ENCODE assay signal across 8 cellular contexts in the genomic region with DNA sequence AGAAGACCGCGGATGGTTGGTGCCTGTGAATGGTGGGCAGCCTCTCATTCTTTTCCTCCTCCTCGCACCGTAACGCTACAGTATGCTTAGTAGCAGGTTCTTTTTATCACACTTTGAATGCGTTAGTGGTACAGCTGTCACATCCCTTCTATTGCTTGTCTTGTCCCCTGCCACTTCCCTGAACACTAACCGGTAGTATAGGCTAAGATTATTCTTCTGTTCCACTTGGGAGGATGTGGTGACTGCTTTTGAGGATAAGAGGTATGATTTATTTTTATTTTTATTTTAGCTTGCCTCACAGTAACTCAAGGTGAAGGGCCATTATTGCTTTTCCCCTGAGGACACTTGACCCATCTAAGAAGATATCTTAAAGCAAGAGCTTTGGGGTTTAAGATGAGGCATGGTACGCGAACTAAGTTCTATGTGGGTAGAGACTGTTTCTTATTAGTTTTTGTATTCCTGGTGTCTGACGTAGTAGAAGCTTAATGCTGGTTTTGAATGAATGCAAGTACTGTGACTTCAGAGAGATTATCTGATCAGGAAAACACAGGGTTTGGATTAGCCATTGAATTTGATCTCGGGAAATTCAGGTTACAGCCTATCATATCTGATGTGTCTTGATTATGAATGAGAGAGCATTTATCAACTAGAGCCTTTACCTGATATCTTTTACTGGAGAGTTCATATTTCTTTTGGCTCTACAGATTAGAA.
DNase-seq lines count a peak whose midpoint lies in the region; ATAC-seq, FAIRE-seq and TF ChIP-seq lines count a peak whose summit lies in the region.

No MANE protein-coding gene starts in this region.

- H3K36me3 Mint-ChIP-seq in effector memory CD8-positive, alpha-beta T cell (ENCODE audit: insufficient read depth): no peaks in the 10 kb centered on the region
- no peaks in the 10 kb centered on the region for H3K36me3 Mint-ChIP-seq in nephron (ENCODE audit: low read depth)

- H3K4me3 Mint-ChIP-seq in effector memory CD8-positive, alpha-beta T cell: peak overlapping the region; percentile 88 to 93
- H3K4me3 Mint-ChIP-seq in nephron: peak overlapping the region; percentile 92 to 97 (median 93)

- DNase-seq in GM12865 (ENCODE audit: low read depth): no peak
- no peak for DNase-seq in NT2/D1 (ENCODE audit: low read depth, low spot score)
- peak in 1 of 3 experiments; percentile 27 for DNase-seq in effector memory CD8-positive, alpha-beta T cell
- no peak for DNase-seq in NCI-H1930 (lab: John Stamatoyannopoulos, UW)
- DNase-seq in SHP77 (lab: John Stamatoyannopoulos, UW): no peak
- no peak for DNase-seq in urothelium cell line (ENCODE audit: low spot score)
- no peak for DNase-seq in NCI-H128 (lab: John Stamatoyannopoulos, UW; ENCODE audit: unreplicated experiment)

- H3K27me3 Mint-ChIP-seq in effector memory CD8-positive, alpha-beta T cell: no peaks in the 10 kb centered on the region
- no peaks in the 10 kb centered on the region for H3K27me3 Mint-ChIP-seq in nephron (ENCODE audit: low read depth)

- FAIRE-seq in urothelium cell line (lab: Jason Lieb, UNC): no peak

- 0 out of 2 replicates have a peak, but pooled peaks cover 2% of the 10 kb centered on the region for H3K9me3 ChIP-seq in NT2/D1 (ENCODE audit: insufficient read depth, low read length)

- peaks cover 5% of the 10 kb centered on the region for H3K27me3 ChIP-seq in NT2/D1 (ENCODE audit: insufficient read depth, insufficient read length)

- peaks cover 10 to 12% of the 10 kb centered on the region in 2 donors for H3K4me1 Mint-ChIP-seq in effector memory CD8-positive, alpha-beta T cell (ENCODE audit: low read depth in 2 of 2)
- H3K4me1 Mint-ChIP-seq in nephron: peaks cover 24% of the 10 kb centered on the region

- peak overlapping the region; percentile 94 for H3K9ac ChIP-seq in NT2/D1 (ENCODE audit: insufficient read length, low read depth)

- H3K9me3 Mint-ChIP-seq in effector memory CD8-positive, alpha-beta T cell: no peaks in the 10 kb centered on the region
- no peaks in the 10 kb centered on the region for H3K9me3 Mint-ChIP-seq in nephron

- H3K4me3 ChIP-seq in GM12865 (ENCODE audit: low read depth, low read length) (peak overlapping the region; percentile 69), NT2/D1 (ENCODE audit: insufficient read length, low read depth) (peak overlapping the region; percentile 94)

- peak; percentile 60 for ATAC-seq in effector memory CD8-positive, alpha-beta T cell (replicated peaks)

- no peaks in the 10 kb centered on the region for H3K36me3 ChIP-seq in NT2/D1 (ENCODE audit: insufficient read depth, insufficient read length, low read length)

- peak overlapping the region in 1 of 2 donors; percentile 85 for H3K27ac Mint-ChIP-seq in effector memory CD8-positive, alpha-beta T cell
- H3K27ac Mint-ChIP-seq in nephron: peak overlapping the region; percentile 46 to 96 (median 92)

- H3K4me1 ChIP-seq in NT2/D1 (ENCODE audit: insufficient read depth, insufficient read length): no peaks in the 10 kb centered on the region

- no peak for TF ChIP-seq CTCF in GM12865 (IDR thresholded peaks at IDR 0.05; ENCODE audit: insufficient read depth, low read depth, low read length, missing control alignments)
- TF ChIP-seq CTCF in nephron (IDR thresholded peaks at IDR 0.05; ENCODE audit: unreplicated experiment in 3 of 3): no peak
